In genomic region chr10:104387130-104387888, GRCh38 we compare ENCODE assay signal across 15 cellular contexts. TPM values are rescaled to one million over a fixed set of nuclear protein-coding genes. Genes with fewer than 3 reads are reported as not detected.
DNase-seq lines count a peak whose midpoint lies in the region; ATAC-seq, FAIRE-seq and TF ChIP-seq lines count a peak whose summit lies in the region.
"Had no signal": no experiment of that assay in that cellular context is flagged by ENCODE, and none has a peak within 500 bp of the region (broad histone marks: within the 10 kb centered on the region; RNA-seq: fewer than 3 reads in every experiment).

No MANE protein-coding gene starts in this region.

- DNase-seq in RCC 7860 (ENCODE audit: low spot score) (no peak), neural progenitor cell (ENCODE audit: low spot score) (no peak), superior temporal gyrus (ENCODE audit: extremely low spot score) (no peak), caudate nucleus (lab: John Stamatoyannopoulos, UW) (no peak)
- DNase-seq: activated effector memory CD4-positive, alpha-beta T cell treated with Interleukin-2 at 50 U/mL for 16 hours; NCI-H1048; NCI-H510A treated with DMSO at 0.1 percent for 48 hours; SHP77; stimulated activated CD4-positive, alpha-beta T cell treated with anti-CD3 and anti-CD28 coated beads, Interleukin-4, amount 100 ng/mL, for 4 hours; stomach had no signal

- H3K4me2 ChIP-seq in neural progenitor cell, result no peak overlapping the region
- H3K4me2 ChIP-seq: hepatocyte had no signal

- H3K9me3 Mint-ChIP-seq in neural progenitor cell, result no peaks in the 10 kb centered on the region

- H3K36me3 ChIP-seq in neural progenitor cell, result no peaks in the 10 kb centered on the region
- H3K36me3 ChIP-seq: stomach had no signal

- no peak overlapping the region for H3K27ac Mint-ChIP-seq in neural progenitor cell

- H3K4me3 ChIP-seq in neural progenitor cell, result no peak overlapping the region
- H3K4me3 ChIP-seq: hepatocyte, stomach had no signal

- H3K79me2 ChIP-seq in neural progenitor cell (ENCODE audit: low read depth), result no peaks in the 10 kb centered on the region
- H3K79me2 ChIP-seq: hepatocyte had no signal

- H2AFZ ChIP-seq in neural progenitor cell (replicated peaks), result peak overlapping the region; percentile 39
- H2AFZ ChIP-seq: hepatocyte had no signal

- no peak for TF ChIP-seq CTCF in neural progenitor cell (IDR thresholded peaks at IDR 0.05)

- H3F3A ChIP-seq in neural progenitor cell (ENCODE audit: low read depth), result no peaks in the 10 kb centered on the region

- ATAC-seq in GM19372 (IDR thresholded peaks at IDR 0.05; ENCODE audit: low read depth, unreplicated experiment) (peak; percentile 80), HG02943 (IDR thresholded peaks at IDR 0.05; ENCODE audit: low read depth, unreplicated experiment) (peak; percentile 69), GM21360 (IDR thresholded peaks at IDR 0.05; ENCODE audit: unreplicated experiment) (no peak)
- ATAC-seq: activated CD4-positive, CD25-positive, alpha-beta regulatory T cell treated with anti-CD3 and anti-CD28 coated beads, Interleukin-2, amount 50 U/mL, for 24 hours had no signal

- no peak overlapping the region for H3K9ac ChIP-seq in neural progenitor cell

- H3K9me3 ChIP-seq in neural progenitor cell (ENCODE audit: low read depth), result no peaks in the 10 kb centered on the region
- H3K9me3 ChIP-seq: stomach had no signal

- H3K4me1 ChIP-seq in neural progenitor cell, result peaks cover 9% of the 10 kb centered on the region

- H3K27me3 ChIP-seq in neural progenitor cell, result no peaks in the 10 kb centered on the region
- H3K27me3 ChIP-seq: stomach had no signal

- no peaks in the 10 kb centered on the region for H3K27me3 Mint-ChIP-seq in neural progenitor cell (ENCODE audit: insufficient read depth, low read depth)

- peak; percentile 28 for FAIRE-seq in RCC 7860 (lab: Jason Lieb, UNC)

- no peaks in the 10 kb centered on the region for H4K20me1 ChIP-seq in neural progenitor cell (ENCODE audit: low read depth)

- H3K4me1 Mint-ChIP-seq in neural progenitor cell, result peaks cover 14% of the 10 kb centered on the region

- H3K4me3 Mint-ChIP-seq in neural progenitor cell, result no peak overlapping the region

- H3K36me3 Mint-ChIP-seq in neural progenitor cell, result no peaks in the 10 kb centered on the region

- H3K27ac ChIP-seq in neural progenitor cell (no peak overlapping the region), caudate nucleus (ENCODE audit: low read depth, low read length) (no peak overlapping the region)
- H3K27ac ChIP-seq: hepatocyte, stomach had no signal

RNA-seq across cellular contexts. Expression of gene CFAP58, which starts 33.7 kb away (rescaled TPM):
- total RNA-seq in neural progenitor cell (ENCODE audit: low replicate concordance), result 0.53 and 1.7 TPM in 2 replicates

RNA-seq across cellular contexts. Expression of gene ITPRIP, which starts 49.0 kb away (rescaled TPM):
- total RNA-seq in neural progenitor cell (ENCODE audit: low replicate concordance), result 1.6 and 4.4 TPM in 2 replicates
